Comparison of ENCODE assay signal across 1 cellular context in genomic region chr9:135963938-135964337, GRCh38.
TF ChIP-seq lines count a peak whose summit lies in the region.

No MANE protein-coding gene starts in this region.

TF ChIP-seq in IMR-90, 13 proteins besides CTCF, POLR2A, EP300 and RAD21 (continued from another document):
- no peak for TF ChIP-seq ELK1 (IDR thresholded peaks at IDR 0.05; ENCODE audit: borderline replicate concordance, low read depth, low read length)
- no peak for TF ChIP-seq RFX5 (IDR thresholded peaks at IDR 0.05; ENCODE audit: low read depth, low read length)
- TF ChIP-seq FOS (IDR thresholded peaks at IDR 0.05; ENCODE audit: low read depth, low read length): no peak
- TF ChIP-seq MXI1 (IDR thresholded peaks at IDR 0.05; ENCODE audit: borderline replicate concordance, low read depth, low read length): no peak
- no peak for TF ChIP-seq NFE2L2 (IDR thresholded peaks at IDR 0.05; ENCODE audit: low read depth, low read length)
- TF ChIP-seq MAFK (IDR thresholded peaks at IDR 0.05; ENCODE audit: low read depth, low read length): no peak
- no peak for TF ChIP-seq USF2 (IDR thresholded peaks at IDR 0.05; ENCODE audit: low read depth, low read length)
- no peak for TF ChIP-seq MAZ (IDR thresholded peaks at IDR 0.05; ENCODE audit: borderline replicate concordance, low read depth, low read length)
- no peak for TF ChIP-seq BHLHE40 (IDR thresholded peaks at IDR 0.05; ENCODE audit: low read depth, low read length)
TF ChIP-seq in IMR-90: peak in this region for 0.
